In the genomic region with DNA sequence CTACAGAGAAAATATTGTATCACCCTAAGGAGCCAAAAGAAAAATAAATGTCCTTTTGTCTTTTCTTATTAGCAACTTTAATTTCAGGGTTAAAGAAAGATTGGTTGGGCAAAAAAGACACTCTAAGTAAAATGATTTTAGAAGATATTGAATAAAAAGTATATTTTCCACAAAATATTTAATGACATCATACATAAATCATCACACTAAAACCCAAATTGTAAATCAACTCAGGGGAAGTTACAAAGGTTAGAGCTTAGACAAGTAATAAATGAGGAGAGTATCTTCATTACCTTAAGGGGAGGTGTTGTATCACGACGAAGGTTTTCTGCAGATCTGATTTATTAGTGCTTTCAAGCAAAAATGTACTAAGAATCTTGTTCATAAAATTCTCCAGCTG, we compare ENCODE assay signal across 29 cellular contexts.
A peak's percentile ranks its signal among the peaks of the same experiment; 100 is the strongest.
DNase-seq lines count a peak whose midpoint lies in the region; ATAC-seq, FAIRE-seq and TF ChIP-seq lines count a peak whose summit lies in the region.
"Had no signal": no experiment of that assay in that cellular context is flagged by ENCODE, and none has a peak within 500 bp of the region (broad histone marks: within the 10 kb centered on the region; RNA-seq: fewer than 3 reads in every experiment).

No MANE protein-coding gene starts in this region.

- no peak overlapping the region for H3K9ac ChIP-seq in neural progenitor cell
- H3K9ac ChIP-seq: BLaER1 had no signal

- FAIRE-seq in pancreas (lab: Jason Lieb, UNC): no peak
- FAIRE-seq: A204.1, GM12878, GM12892, GM18507, GM19239 had no signal

- H3K36me3 ChIP-seq in HEK293 (ENCODE audit: control insufficient read depth in 2 of 2, insufficient read depth in 1 of 2, low read length in 2 of 2): no peaks in the 10 kb centered on the region
- no peaks in the 10 kb centered on the region for H3K36me3 ChIP-seq in neural progenitor cell
- no peaks in the 10 kb centered on the region for H3K36me3 ChIP-seq in pancreas
- H3K36me3 ChIP-seq: BE2C, BLaER1 had no signal

- H3K27ac Mint-ChIP-seq in neural progenitor cell: no peak overlapping the region
- H3K27ac Mint-ChIP-seq: CD14-positive monocyte; CD4-positive, alpha-beta memory T cell; CD4-positive, CD25-positive, alpha-beta regulatory T cell; CD8-positive, alpha-beta memory T cell had no signal

- H3K4me3 ChIP-seq in HEK293 (ENCODE audit: low read depth, low read length): no peak overlapping the region
- H3K4me3 ChIP-seq in neural progenitor cell: no peak overlapping the region
- H3K4me3 ChIP-seq in pancreas: no peak overlapping the region
- H3K4me3 ChIP-seq: BLaER1, GM12878 had no signal

- intact Hi-C loops in pancreas (cut with DNase I): no loop called here

- no peaks in the 10 kb centered on the region for H3K9me3 Mint-ChIP-seq in neural progenitor cell

- CTCF ChIA-PET in HEK293 (lab: Yijun Ruan, JAX): interaction anchor here (0.6 kb wide), 1 partner anchor 211 kb away, joined by 3 read pairs; no protein-coding TSS in a partner anchor

- ATAC-seq in pancreas (no peak), GM18861 (IDR thresholded peaks at IDR 0.05; ENCODE audit: unreplicated experiment) (no peak)
- ATAC-seq: GM12878 had no signal

- peak overlapping the region; percentile 2 for H2AFZ ChIP-seq in neural progenitor cell (replicated peaks)

- H3K4me3 Mint-ChIP-seq in neural progenitor cell: no peak overlapping the region
- H3K4me3 Mint-ChIP-seq: CD14-positive monocyte; CD4-positive, alpha-beta memory T cell; CD4-positive, CD25-positive, alpha-beta regulatory T cell; CD8-positive, alpha-beta memory T cell had no signal

- H3K4me1 Mint-ChIP-seq in neural progenitor cell: peaks cover 8% of the 10 kb centered on the region
- H3K4me1 Mint-ChIP-seq: CD14-positive monocyte; CD4-positive, alpha-beta memory T cell; CD4-positive, CD25-positive, alpha-beta regulatory T cell; CD8-positive, alpha-beta memory T cell had no signal

- 69% methylated on average over 2 of the region's 2 CpGs for WGBS in pancreas, 2 donors

- no peak overlapping the region for H3K4me2 ChIP-seq in neural progenitor cell
- H3K4me2 ChIP-seq: BLaER1 had no signal

- no peaks in the 10 kb centered on the region for H3K36me3 Mint-ChIP-seq in neural progenitor cell
- H3K36me3 Mint-ChIP-seq: CD14-positive monocyte; CD4-positive, alpha-beta memory T cell; CD4-positive, CD25-positive, alpha-beta regulatory T cell; CD8-positive, alpha-beta memory T cell had no signal

- H4K20me1 ChIP-seq in neural progenitor cell (ENCODE audit: low read depth): no peaks in the 10 kb centered on the region
- H4K20me1 ChIP-seq: BLaER1 had no signal

- H3K4me1 ChIP-seq in HEK293 (ENCODE audit: control insufficient read depth, insufficient read depth, low read length) (no peaks in the 10 kb centered on the region), neural progenitor cell (peaks cover 7% of the 10 kb centered on the region), pancreas (no peaks in the 10 kb centered on the region)
- H3K4me1 ChIP-seq: BE2C, BLaER1 had no signal

- H3K9me3 ChIP-seq in HEK293 (ENCODE audit: control insufficient read depth, insufficient read depth, low read depth, low read length): no peaks in the 10 kb centered on the region
- H3K9me3 ChIP-seq in neural progenitor cell (ENCODE audit: low read depth): no peaks in the 10 kb centered on the region
- no peaks in the 10 kb centered on the region for H3K9me3 ChIP-seq in pancreas
- H3K9me3 ChIP-seq: BE2C, BLaER1 had no signal

- POLR2A ChIA-PET in HEK293 (lab: Yijun Ruan, JAX): no interaction called here

- DNase-seq in amniotic epithelial cell (ENCODE audit: low read depth) (peak; percentile 6), left kidney (ENCODE audit: low read depth, low spot score) (peak; percentile 34), neural progenitor cell (ENCODE audit: low spot score) (no peak), pancreas (no peak), activated T-cell treated with anti-CD3 and anti-CD28 coated beads for 4 hours (no peak)
- DNase-seq: 8988T; ACHN; BE2C; C1 segment of cervical spinal cord; CD4-positive, alpha-beta memory T cell; CD4-positive, CD25-positive, alpha-beta regulatory T cell; CD8-positive, alpha-beta memory T cell; COR-L47; DMS 273 treated with DMSO at 0.1 percent for 48 hours; DMS153; DMS53; DMS79; DND-41; EL; GDM1 had no signal

- no peak for TF ChIP-seq CTCF in HEK293 (tag by site-specific recombination; IDR thresholded peaks at IDR 0.05)
- no peak for TF ChIP-seq CTCF in neural progenitor cell (IDR thresholded peaks at IDR 0.05)
- no peak for TF ChIP-seq CTCF in pancreas (IDR thresholded peaks at IDR 0.05)

- H3K27me3 Mint-ChIP-seq in neural progenitor cell (ENCODE audit: insufficient read depth, low read depth): no peaks in the 10 kb centered on the region
- H3K27me3 Mint-ChIP-seq: CD4-positive, alpha-beta memory T cell; CD4-positive, CD25-positive, alpha-beta regulatory T cell; CD8-positive, alpha-beta memory T cell had no signal

- H3F3A ChIP-seq in neural progenitor cell (ENCODE audit: low read depth): no peaks in the 10 kb centered on the region

- no peaks in the 10 kb centered on the region for H3K79me2 ChIP-seq in neural progenitor cell (ENCODE audit: low read depth)

- H3K27me3 ChIP-seq in neural progenitor cell (no peaks in the 10 kb centered on the region), pancreas (no peaks in the 10 kb centered on the region)
- H3K27me3 ChIP-seq: BE2C, BLaER1 had no signal

- no peak overlapping the region for H3K27ac ChIP-seq in HEK293 (ENCODE audit: extremely low read depth, low read depth, low read length)
- no peak overlapping the region for H3K27ac ChIP-seq in neural progenitor cell
- H3K27ac ChIP-seq in pancreas: no peak overlapping the region
- H3K27ac ChIP-seq: BLaER1 had no signal

TF ChIP-seq in HEK293, 187 proteins besides CTCF, POLR2A, EP300 and RAD21:
- TF ChIP-seq, protein P1, sequence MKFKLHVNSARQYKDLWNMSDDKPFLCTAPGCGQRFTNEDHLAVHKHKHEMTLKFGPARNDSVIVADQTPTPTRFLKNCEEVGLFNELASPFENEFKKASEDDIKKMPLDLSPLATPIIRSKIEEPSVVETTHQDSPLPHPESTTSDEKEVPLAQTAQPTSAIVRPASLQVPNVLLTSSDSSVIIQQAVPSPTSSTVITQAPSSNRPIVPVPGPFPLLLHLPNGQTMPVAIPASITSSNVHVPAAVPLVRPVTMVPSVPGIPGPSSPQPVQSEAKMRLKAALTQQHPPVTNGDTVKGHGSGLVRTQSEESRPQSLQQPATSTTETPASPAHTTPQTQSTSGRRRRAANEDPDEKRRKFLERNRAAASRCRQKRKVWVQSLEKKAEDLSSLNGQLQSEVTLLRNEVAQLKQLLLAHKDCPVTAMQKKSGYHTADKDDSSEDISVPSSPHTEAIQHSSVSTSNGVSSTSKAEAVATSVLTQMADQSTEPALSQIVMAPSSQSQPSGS (tag by site-specific recombination; IDR thresholded peaks at IDR 0.05; ENCODE audit: low read depth): peak; percentile 55; the same call in 1 of the 2 replicates
- TF ChIP-seq, protein P2, sequence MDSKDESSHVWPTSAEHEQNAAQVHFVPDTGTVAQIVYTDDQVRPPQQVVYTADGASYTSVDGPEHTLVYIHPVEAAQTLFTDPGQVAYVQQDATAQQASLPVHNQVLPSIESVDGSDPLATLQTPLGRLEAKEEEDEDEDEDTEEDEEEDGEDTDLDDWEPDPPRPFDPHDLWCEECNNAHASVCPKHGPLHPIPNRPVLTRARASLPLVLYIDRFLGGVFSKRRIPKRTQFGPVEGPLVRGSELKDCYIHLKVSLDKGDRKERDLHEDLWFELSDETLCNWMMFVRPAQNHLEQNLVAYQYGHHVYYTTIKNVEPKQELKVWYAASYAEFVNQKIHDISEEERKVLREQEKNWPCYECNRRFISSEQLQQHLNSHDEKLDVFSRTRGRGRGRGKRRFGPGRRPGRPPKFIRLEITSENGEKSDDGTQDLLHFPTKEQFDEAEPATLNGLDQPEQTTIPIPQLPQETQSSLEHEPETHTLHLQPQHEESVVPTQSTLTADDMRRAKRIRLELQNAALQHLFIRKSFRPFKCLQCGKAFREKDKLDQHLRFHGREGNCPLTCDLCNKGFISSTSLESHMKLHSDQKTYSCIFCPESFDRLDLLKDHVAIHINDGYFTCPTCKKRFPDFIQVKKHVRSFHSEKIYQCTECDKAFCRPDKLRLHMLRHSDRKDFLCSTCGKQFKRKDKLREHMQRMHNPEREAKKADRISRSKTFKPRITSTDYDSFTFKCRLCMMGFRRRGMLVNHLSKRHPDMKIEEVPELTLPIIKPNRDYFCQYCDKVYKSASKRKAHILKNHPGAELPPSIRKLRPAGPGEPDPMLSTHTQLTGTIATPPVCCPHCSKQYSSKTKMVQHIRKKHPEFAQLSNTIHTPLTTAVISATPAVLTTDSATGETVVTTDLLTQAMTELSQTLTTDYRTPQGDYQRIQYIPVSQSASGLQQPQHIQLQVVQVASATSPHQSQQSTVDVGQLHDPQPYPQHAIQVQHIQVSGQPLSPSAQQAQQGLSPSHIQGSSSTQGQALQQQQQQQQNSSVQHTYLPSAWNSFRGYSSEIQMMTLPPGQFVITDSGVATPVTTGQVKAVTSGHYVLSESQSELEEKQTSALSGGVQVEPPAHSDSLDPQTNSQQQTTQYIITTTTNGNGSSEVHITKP (tag by site-specific recombination; IDR thresholded peaks at IDR 0.05): no peak

Comparison
In these comparisons a context has a peak if more than half of its experiments do, and no peak if none do; other contexts are left out.
1. DNase-seq: peak in amniotic epithelial cell (single experiment) and left kidney (single experiment); none in neural progenitor cell (single experiment), pancreas (0 of 6) and activated T-cell treated with anti-CD3 and anti-CD28 coated beads for 4 hours (single experiment).